In genomic region chr1:156386949-156387898, GRCh38 we compare ENCODE assay signal across 26 cellular contexts. TPM values are rescaled to one million over a fixed set of nuclear protein-coding genes. Genes with fewer than 3 reads are reported as not detected.
DNase-seq lines count a peak whose midpoint lies in the region; ATAC-seq and TF ChIP-seq lines count a peak whose summit lies in the region.
"Had no signal": no experiment of that assay in that cellular context is flagged by ENCODE, and none has a peak within 500 bp of the region (broad histone marks: within the 10 kb centered on the region; RNA-seq: fewer than 3 reads in every experiment).

No MANE protein-coding gene starts in this region.

- H3K9me3 ChIP-seq in endodermal cell (ENCODE audit: control insufficient read depth, low read length): no peaks in the 10 kb centered on the region
- no peaks in the 10 kb centered on the region for H3K9me3 ChIP-seq in neural progenitor cell (ENCODE audit: low read depth)
- H3K9me3 ChIP-seq in SK-N-SH: no peaks in the 10 kb centered on the region
- H3K9me3 ChIP-seq: heart left ventricle, SJCRH30, upper lobe of right lung had no signal

- no peak overlapping the region for H3K4me3 ChIP-seq in endodermal cell (ENCODE audit: low read length)
- no peak overlapping the region for H3K4me3 ChIP-seq in neural progenitor cell
- H3K4me3 ChIP-seq in SK-N-SH (ENCODE audit: low read depth in 2 of 2, low read length in 1 of 2): no peak overlapping the region
- H3K4me3 ChIP-seq: GM12878, SJCRH30, upper lobe of right lung had no signal

- H3K36me3 Mint-ChIP-seq in endodermal cell (ENCODE audit: low read depth) (no peaks in the 10 kb centered on the region), neural progenitor cell (no peaks in the 10 kb centered on the region)
- H3K36me3 Mint-ChIP-seq in activated CD8-positive, alpha-beta T cell treated with anti-CD3 and anti-CD28 coated beads, Interleukin-2, amount 10 ng/mL, durations not matched to agents 7 days and 5 days (ENCODE audit: low read depth): no peaks in the 10 kb centered on the region
- H3K36me3 Mint-ChIP-seq in activated naive CD4-positive, alpha-beta T cell treated with anti-CD3 and anti-CD28 coated beads, Interleukin-2, amount 50 U/mL, for 72 hours: no peaks in the 10 kb centered on the region
- H3K36me3 Mint-ChIP-seq: CD14-positive monocyte, immature natural killer cell had no signal

- H3K4me2 ChIP-seq in neural progenitor cell (peak overlapping the region; percentile 78), SK-N-SH (no peak overlapping the region)

- H3K27me3 ChIP-seq in endodermal cell (ENCODE audit: control insufficient read depth, insufficient read depth, low read length, poor library complexity, severe bottlenecking): peaks cover 64% of the 10 kb centered on the region
- peaks cover 100% of the 10 kb centered on the region for H3K27me3 ChIP-seq in neural progenitor cell
- H3K27me3 ChIP-seq in SK-N-SH (ENCODE audit: insufficient read depth): no peaks in the 10 kb centered on the region; the same call in 1 of the 2 replicates

- TF ChIP-seq CTCF in endodermal cell (conservative IDR thresholded peaks at IDR 0.05): no peak
- no peak for TF ChIP-seq CTCF in neural progenitor cell (IDR thresholded peaks at IDR 0.05)
- TF ChIP-seq CTCF in SK-N-SH (IDR thresholded peaks at IDR 0.05): no peak

- H3K27ac ChIP-seq in endodermal cell (ENCODE audit: low read depth, low read length) (peak overlapping the region; percentile 94), neural progenitor cell (no peak overlapping the region), SK-N-SH (ENCODE audit: low read depth in 2 of 2, low read length in 1 of 2) (no peak overlapping the region)
- H3K27ac ChIP-seq: 22Rv1, heart left ventricle, SJCRH30, upper lobe of right lung had no signal

- H3K4me1 Mint-ChIP-seq in endodermal cell (peaks cover 21% of the 10 kb centered on the region), neural progenitor cell (peaks cover 27% of the 10 kb centered on the region)
- peaks cover 13% of the 10 kb centered on the region for H3K4me1 Mint-ChIP-seq in activated CD8-positive, alpha-beta T cell treated with anti-CD3 and anti-CD28 coated beads, Interleukin-2, amount 10 ng/mL, durations not matched to agents 7 days and 5 days (ENCODE audit: low read depth)

- H3K9ac ChIP-seq in endodermal cell (ENCODE audit: extremely low read depth, low read length, poor library complexity, severe bottlenecking) (no peak overlapping the region), neural progenitor cell (no peak overlapping the region), SK-N-SH (no peak overlapping the region)

- peaks cover 33% of the 10 kb centered on the region for H4K20me1 ChIP-seq in neural progenitor cell (ENCODE audit: low read depth)
- H4K20me1 ChIP-seq in SK-N-SH (ENCODE audit: insufficient read depth): no peaks in the 10 kb centered on the region

- DNase-seq in DMS53 (lab: John Stamatoyannopoulos, UW) (peak; percentile 30), DMS53 treated with DMSO at 0.1 percent for 48 hours (lab: John Stamatoyannopoulos, UW; ENCODE audit: unreplicated experiment) (no peak), endodermal cell (no peak), neural progenitor cell (ENCODE audit: low spot score) (no peak), SK-N-SH (no peak)
- DNase-seq in activated CD8-positive, alpha-beta T cell treated with anti-CD3 and anti-CD28 coated beads, Interleukin-2, amount 10 ng/mL, durations not matched to agents 7 days and 5 days: no peak
- no peak for DNase-seq in activated naive CD4-positive, alpha-beta T cell treated with anti-CD3 and anti-CD28 coated beads, Interleukin-2, amount 50 U/mL, for 72 hours (ENCODE audit: low spot score in 2 of 2)
- DNase-seq: activated B cell treated with CpG ODN at 0.5 μM for 24 hours; activated naive CD4-positive, alpha-beta T cell treated with anti-CD3 and anti-CD28 coated beads for 36 hours; effector CD8-positive, alpha-beta T cell; erythroblast; foreskin fibroblast; immature natural killer cell; KBM-7; MM.1S; NCI-H2029 treated with DMSO at 0.1 percent for 48 hours; NCI-H69; SJCRH30; stimulated activated naive CD8-positive, alpha-beta T cell treated with anti-CD3 and anti-CD28 coated beads, Interleukin-15, amount 100 ng/mL, for 72 hours; upper lobe of right lung had no signal

- TF ChIP-seq EP300 in SK-N-SH (IDR thresholded peaks at IDR 0.05; ENCODE audit: borderline replicate concordance in 1 of 2, low read depth in 1 of 2, low read length in 1 of 2): no peak

- H3K4me1 ChIP-seq in endodermal cell (ENCODE audit: control insufficient read depth, insufficient read depth, low read length) (peaks cover 4% of the 10 kb centered on the region), neural progenitor cell (peaks cover 42% of the 10 kb centered on the region), SK-N-SH (ENCODE audit: control insufficient read depth in 1 of 2, insufficient read depth in 2 of 2, low read depth in 1 of 2, low read length in 1 of 2) (peaks cover 0 to 9% of the 10 kb centered on the region in 2 experiments; a peak in 1 of 4 replicates)
- H3K4me1 ChIP-seq: SJCRH30 had no signal

- POLR2A ChIA-PET in activated CD8-positive, alpha-beta T cell treated with anti-CD3 and anti-CD28 coated beads, Interleukin-2, amount 10 ng/mL, durations not matched to agents 7 days and 5 days (lab: Charles Lee): interaction anchor here (1.2 to 2.5 kb wide), 2 partner anchors 59 to 341 kb away, joined by 4 to 18 read pairs; partner anchors contain the start of gene METTL25B
- POLR2A ChIA-PET in SK-N-SH (lab: Yijun Ruan, JAX): no interaction called here

- 90 to 94% methylated on average over 4 to 8 of the region's 8 CpGs for WGBS in endodermal cell (ENCODE audit: insufficient coverage in 1 of 2, insufficient read length in 1 of 2), 2 experiments
- 81% methylated on average over 8 of the region's 8 CpGs for WGBS in SK-N-SH (ENCODE audit: low lambda C conversion rate)

- H3K27ac Mint-ChIP-seq in endodermal cell (no peak overlapping the region), neural progenitor cell (no peak overlapping the region)
- H3K27ac Mint-ChIP-seq in activated CD8-positive, alpha-beta T cell treated with anti-CD3 and anti-CD28 coated beads, Interleukin-2, amount 10 ng/mL, durations not matched to agents 7 days and 5 days: no peak overlapping the region
- H3K27ac Mint-ChIP-seq in activated naive CD4-positive, alpha-beta T cell treated with anti-CD3 and anti-CD28 coated beads, Interleukin-2, amount 50 U/mL, for 72 hours: no peak overlapping the region
- H3K27ac Mint-ChIP-seq: activated B cell treated with CpG ODN at 0.5 μM for 24 hours; activated naive CD4-positive, alpha-beta T cell treated with anti-CD3 and anti-CD28 coated beads for 36 hours; CD14-positive monocyte; immature natural killer cell; stimulated activated naive CD8-positive, alpha-beta T cell treated with anti-CD3 and anti-CD28 coated beads, Interleukin-15, amount 100 ng/mL, for 72 hours had no signal

- H3K9me3 Mint-ChIP-seq in endodermal cell (no peaks in the 10 kb centered on the region), neural progenitor cell (no peaks in the 10 kb centered on the region)
- H3K9me3 Mint-ChIP-seq in activated CD8-positive, alpha-beta T cell treated with anti-CD3 and anti-CD28 coated beads, Interleukin-2, amount 10 ng/mL, durations not matched to agents 7 days and 5 days (ENCODE audit: insufficient read depth): no peaks in the 10 kb centered on the region
- H3K9me3 Mint-ChIP-seq in activated naive CD4-positive, alpha-beta T cell treated with anti-CD3 and anti-CD28 coated beads, Interleukin-2, amount 50 U/mL, for 72 hours: no peaks in the 10 kb centered on the region
- H3K9me3 Mint-ChIP-seq: activated B cell treated with CpG ODN at 0.5 μM for 24 hours; activated naive CD4-positive, alpha-beta T cell treated with anti-CD3 and anti-CD28 coated beads for 36 hours; immature natural killer cell; stimulated activated naive CD8-positive, alpha-beta T cell treated with anti-CD3 and anti-CD28 coated beads, Interleukin-15, amount 100 ng/mL, for 72 hours had no signal

- no peak for ATAC-seq in activated CD8-positive, alpha-beta T cell treated with anti-CD3 and anti-CD28 coated beads, Interleukin-2, amount 10 ng/mL, durations not matched to agents 7 days and 5 days
- no peak for ATAC-seq in GM21367 (IDR thresholded peaks at IDR 0.05; ENCODE audit: unreplicated experiment)
- ATAC-seq in activated naive CD4-positive, alpha-beta T cell treated with anti-CD3 and anti-CD28 coated beads, Interleukin-2, amount 50 U/mL, for 72 hours: no peak
- ATAC-seq: GM12878; heart left ventricle; stimulated activated naive CD8-positive, alpha-beta T cell treated with anti-CD3 and anti-CD28 coated beads, Interleukin-15, amount 100 ng/mL, for 72 hours; upper lobe of right lung had no signal

- CTCF ChIA-PET in activated CD8-positive, alpha-beta T cell treated with anti-CD3 and anti-CD28 coated beads, Interleukin-2, amount 10 ng/mL, durations not matched to agents 7 days and 5 days (lab: Charles Lee): interaction anchor here (0.7 to 12.4 kb wide), 21 partner anchors 8 to 256 kb away, joined by 3 to 562 read pairs (median 13); partner anchors contain the start of gene BCAN
- CTCF ChIA-PET in SK-N-SH (lab: Yijun Ruan, JAX): interaction anchor here (1.0 to 12.4 kb wide), 16 partner anchors 8 to 240 kb away, joined by 4 to 412 read pairs (median 26); partner anchors contain the start of genes MEF2D and RHBG

- H3K36me3 ChIP-seq in endodermal cell (ENCODE audit: control insufficient read depth, insufficient read depth, low read length): no peaks in the 10 kb centered on the region
- H3K36me3 ChIP-seq in neural progenitor cell: no peaks in the 10 kb centered on the region
- H3K36me3 ChIP-seq in SK-N-SH (replicated peaks in 1 of 2; ENCODE audit: control insufficient read depth in 1 of 2, insufficient read depth in 2 of 2, low read length in 1 of 2): no peaks in the 10 kb centered on the region
- H3K36me3 ChIP-seq: heart left ventricle, SJCRH30, upper lobe of right lung had no signal

- H3K4me3 Mint-ChIP-seq in endodermal cell: peak overlapping the region; percentile 47
- peak overlapping the region; percentile 10 for H3K4me3 Mint-ChIP-seq in neural progenitor cell
- no peak overlapping the region for H3K4me3 Mint-ChIP-seq in activated CD8-positive, alpha-beta T cell treated with anti-CD3 and anti-CD28 coated beads, Interleukin-2, amount 10 ng/mL, durations not matched to agents 7 days and 5 days
- H3K4me3 Mint-ChIP-seq: activated B cell treated with CpG ODN at 0.5 μM for 24 hours; activated naive CD4-positive, alpha-beta T cell treated with anti-CD3 and anti-CD28 coated beads for 36 hours; immature natural killer cell; stimulated activated naive CD8-positive, alpha-beta T cell treated with anti-CD3 and anti-CD28 coated beads, Interleukin-15, amount 100 ng/mL, for 72 hours had no signal

- no peak for TF ChIP-seq RAD21 in SK-N-SH (IDR thresholded peaks at IDR 0.05; ENCODE audit: low read length)

- no peak overlapping the region for H2AFZ ChIP-seq in neural progenitor cell (replicated peaks)
- H2AFZ ChIP-seq in SK-N-SH (ENCODE audit: low read depth): no peak overlapping the region

- H3K27me3 Mint-ChIP-seq in endodermal cell (ENCODE audit: insufficient read depth) (peaks cover 75% of the 10 kb centered on the region), neural progenitor cell (ENCODE audit: insufficient read depth, low read depth) (peaks cover 49% of the 10 kb centered on the region)
- peaks cover 35% of the 10 kb centered on the region for H3K27me3 Mint-ChIP-seq in activated CD8-positive, alpha-beta T cell treated with anti-CD3 and anti-CD28 coated beads, Interleukin-2, amount 10 ng/mL, durations not matched to agents 7 days and 5 days (ENCODE audit: low read depth)

- H3F3A ChIP-seq in neural progenitor cell (ENCODE audit: low read depth) (peaks cover 25% of the 10 kb centered on the region), SK-N-SH (replicated peaks; ENCODE audit: insufficient read depth) (no peaks in the 10 kb centered on the region)

- no peaks in the 10 kb centered on the region for H3K79me2 ChIP-seq in neural progenitor cell (ENCODE audit: low read depth)
- no peaks in the 10 kb centered on the region for H3K79me2 ChIP-seq in SK-N-SH (ENCODE audit: insufficient read depth)

- no peaks in the 10 kb centered on the region for H3K9me2 ChIP-seq in SK-N-SH

RNA-seq across cellular contexts. Expression of gene RHBG, which starts 18.2 kb away (rescaled TPM):
- total RNA-seq in endodermal cell (1 to 10 TPM; 3.9 to 4.0 TPM), neural progenitor cell (ENCODE audit: low replicate concordance) (not detected in 2 replicates)
- polyA plus RNA-seq in endodermal cell (2013, experiment 1 of 2): 0.50 TPM
- polyA plus RNA-seq in endodermal cell (2013, experiment 2 of 2): 0.33 TPM
- total RNA-seq in activated CD8-positive, alpha-beta T cell treated with anti-CD3 and anti-CD28 coated beads, Interleukin-2, amount 10 ng/mL, durations not matched to agents 7 days and 5 days: not detected
- not detected for total RNA-seq in activated naive CD4-positive, alpha-beta T cell treated with anti-CD3 and anti-CD28 coated beads, Interleukin-2, amount 50 U/mL, for 72 hours
- polyA plus RNA-seq in SK-N-SH (2012; rRNA removed): 0.18 TPM in 1 of 2 replicates, not detected in the other
- polyA plus RNA-seq in SK-N-SH (2012; cell fraction: cytosol; rRNA removed): not detected in 2 replicates
- 0.15 TPM in 1 of 2 replicates, not detected in the other for polyA plus RNA-seq in SK-N-SH (2012; cell fraction: nucleus; rRNA removed)
- total RNA-seq: activated B cell treated with CpG ODN at 0.5 μM for 24 hours; activated naive CD4-positive, alpha-beta T cell treated with anti-CD3 and anti-CD28 coated beads for 36 hours; GM12878; SJCRH30; skeletal muscle tissue; upper lobe of right lung had no signal
- polyA plus RNA-seq: CD14-positive monocyte, GM12878, heart left ventricle, immature natural killer cell had no signal

RNA-seq across cellular contexts. Expression of gene TSACC, which starts 48.9 kb away (rescaled TPM):
- total RNA-seq in endodermal cell (1 to 10 TPM in 1 of 2 donors, under 1 TPM in 1; 0.62 to 1.6 TPM), neural progenitor cell (ENCODE audit: low replicate concordance) (0.87 TPM in 1 of 2 replicates, not detected in the other)
- polyA plus RNA-seq in endodermal cell (2013, experiment 1 of 2): not detected
- polyA plus RNA-seq in endodermal cell (2013, experiment 2 of 2): 1.2 TPM
- total RNA-seq in activated CD8-positive, alpha-beta T cell treated with anti-CD3 and anti-CD28 coated beads, Interleukin-2, amount 10 ng/mL, durations not matched to agents 7 days and 5 days: under 1 TPM; 0.73 to 0.76 TPM
- under 1 TPM in 1 of 2 donors, not detected in 1; 0.76 TPM for total RNA-seq in activated naive CD4-positive, alpha-beta T cell treated with anti-CD3 and anti-CD28 coated beads, Interleukin-2, amount 50 U/mL, for 72 hours
- polyA plus RNA-seq in SK-N-SH (2012; rRNA removed): 1.5 TPM in 2 replicates
- 1.1 and 1.7 TPM in 2 replicates for polyA plus RNA-seq in SK-N-SH (2012; cell fraction: cytosol; rRNA removed)
- polyA plus RNA-seq in SK-N-SH (2012; cell fraction: nucleus; rRNA removed): 1.0 and 1.2 TPM in 2 replicates
- total RNA-seq: GM12878, upper lobe of right lung had no signal
- polyA plus RNA-seq: heart left ventricle had no signal

RNA-seq across cellular contexts. Expression of gene CCT3, which starts 49.1 kb away (rescaled TPM):
- total RNA-seq in endodermal cell (100 to 1,000 TPM; 323 to 351 TPM), neural progenitor cell (ENCODE audit: low replicate concordance) (434 and 523 TPM in 2 replicates)
- 255 TPM for polyA plus RNA-seq in endodermal cell (2013, experiment 1 of 2)
- 247 TPM for polyA plus RNA-seq in endodermal cell (2013, experiment 2 of 2)
- total RNA-seq in activated CD8-positive, alpha-beta T cell treated with anti-CD3 and anti-CD28 coated beads, Interleukin-2, amount 10 ng/mL, durations not matched to agents 7 days and 5 days: 100 to 1,000 TPM; 266 to 269 TPM
- total RNA-seq in activated naive CD4-positive, alpha-beta T cell treated with anti-CD3 and anti-CD28 coated beads, Interleukin-2, amount 50 U/mL, for 72 hours: 100 to 1,000 TPM; 229 to 347 TPM
- 295 and 359 TPM in 2 replicates for polyA plus RNA-seq in SK-N-SH (2012; rRNA removed)
- 291 and 349 TPM in 2 replicates for polyA plus RNA-seq in SK-N-SH (2012; cell fraction: cytosol; rRNA removed)
- polyA plus RNA-seq in SK-N-SH (2012; cell fraction: nucleus; rRNA removed): 201 and 250 TPM in 2 replicates
